ENCODE assay signal across 29 cellular contexts in genomic region chr9:130348881-130349280, GRCh38.
"Had no signal": no experiment of that assay in that cellular context is flagged by ENCODE, and none has a peak within 500 bp of the region (broad histone marks: within the 10 kb centered on the region; RNA-seq: fewer than 3 reads in every experiment).

No MANE protein-coding gene starts in this region.

- H3K27ac ChIP-seq: neural progenitor cell, neutrophil, pancreas, psoas muscle, right lobe of liver, sigmoid colon, suprapubic skin, testis, tibial nerve, upper lobe of left lung, vagina had no signal

- H3K9me3 ChIP-seq: neutrophil, pancreas, psoas muscle, right lobe of liver, sigmoid colon, suprapubic skin, testis, tibial nerve, upper lobe of left lung, vagina had no signal

- H3K27me3 Mint-ChIP-seq: naive B cell; natural killer cell treated with Interleukin-12 subunit alpha and Interleukin-12 subunit beta and Interleukin-15 and Interleukin-18, amount 100 ng/mL, for 72 hours; stimulated activated memory B cell treated with anti-CD40 and anti-IgM and Interleukin-4, amounts not matched to agents 10 μg/mL and 1 μg/mL and 100 μg/mL, for 72 hours; stimulated activated naive CD8-positive, alpha-beta T cell treated with anti-CD3 and anti-CD28 coated beads, Interleukin-15, amount 100 ng/mL, for 72 hours had no signal

- H3K4me1 ChIP-seq: pancreas, psoas muscle, right lobe of liver, sigmoid colon, testis, upper lobe of left lung, vagina had no signal

- DNase-seq: naive B cell; naive thymus-derived CD8-positive, alpha-beta T cell; nephron progenitor cell; nucleus accumbens; psoas muscle; right lobe of liver; sigmoid colon; small intestine; stimulated activated CD4-positive, alpha-beta T cell treated with anti-CD3 and anti-CD28 coated beads, Interleukin-12 subunit alpha, Interleukin-12 subunit beta, amount 100 ng/mL, for 4 hours; stimulated activated CD4-positive, alpha-beta T cell treated with anti-CD3 and anti-CD28 coated beads, Interleukin-1b, Interleukin-23, amount 100 ng/mL, for 48 hours; stimulated activated CD4-positive, alpha-beta T cell treated with anti-CD3 and anti-CD28 coated beads, Interleukin-4, amount 100 ng/mL, for 1 hour; stimulated activated CD4-positive, alpha-beta T cell treated with anti-CD3 and anti-CD28 coated beads, Interleukin-4, amount 100 ng/mL, for 4 hours; stimulated activated CD8-positive, alpha-beta memory T cell treated with anti-CD3 and anti-CD28 coated beads, Interleukin-4, amount 100 ng/mL, for 48 hours; stimulated activated naive CD4-positive, alpha-beta T cell; stimulated activated naive CD8-positive, alpha-beta T cell treated with anti-CD3 and anti-CD28 coated beads, Interleukin-15, amount 100 ng/mL, for 72 hours; stimulated activated naive CD8-positive, alpha-beta T cell treated with anti-CD3 and anti-CD28 coated beads, Interleukin-15, Interleukin-2, amounts not matched to agents 100 U/mL and 50 U/mL, for 24 hours; substantia nigra; testis; trophoblast cell had no signal

- H3K9me3 Mint-ChIP-seq: naive B cell; naive thymus-derived CD8-positive, alpha-beta T cell; natural killer cell treated with Interleukin-12 subunit alpha and Interleukin-12 subunit beta and Interleukin-15 and Interleukin-18, amount 100 ng/mL, for 72 hours; nephron progenitor cell; neural progenitor cell; stimulated activated memory B cell treated with anti-CD40 and anti-IgM and Interleukin-4, amounts not matched to agents 10 μg/mL and 1 μg/mL and 100 μg/mL, for 72 hours; stimulated activated naive CD8-positive, alpha-beta T cell treated with anti-CD3 and anti-CD28 coated beads, Interleukin-15, amount 100 ng/mL, for 72 hours had no signal

- H3K27ac Mint-ChIP-seq: natural killer cell treated with Interleukin-12 subunit alpha and Interleukin-12 subunit beta and Interleukin-15 and Interleukin-18, amount 100 ng/mL, for 72 hours; nephron progenitor cell; neural progenitor cell; stimulated activated memory B cell treated with anti-CD40 and anti-IgM and Interleukin-4, amounts not matched to agents 10 μg/mL and 1 μg/mL and 100 μg/mL, for 72 hours; stimulated activated naive CD8-positive, alpha-beta T cell treated with anti-CD3 and anti-CD28 coated beads, Interleukin-15, amount 100 ng/mL, for 72 hours had no signal

- H3K4me3 ChIP-seq: neural progenitor cell, pancreas, psoas muscle, right lobe of liver, sigmoid colon, suprapubic skin, testis, tibial nerve, upper lobe of left lung, vagina had no signal

- H3K36me3 Mint-ChIP-seq: naive B cell; naive thymus-derived CD8-positive, alpha-beta T cell; natural killer cell treated with Interleukin-12 subunit alpha and Interleukin-12 subunit beta and Interleukin-15 and Interleukin-18, amount 100 ng/mL, for 72 hours; neural progenitor cell; stimulated activated memory B cell treated with anti-CD40 and anti-IgM and Interleukin-4, amounts not matched to agents 10 μg/mL and 1 μg/mL and 100 μg/mL, for 72 hours had no signal

- H3K27me3 ChIP-seq: neural progenitor cell, neutrophil, pancreas, right lobe of liver, sigmoid colon, suprapubic skin, testis, upper lobe of left lung, vagina had no signal

- ATAC-seq: naive thymus-derived CD8-positive, alpha-beta T cell; natural killer cell treated with Interleukin-12 subunit alpha and Interleukin-12 subunit beta and Interleukin-15 and Interleukin-18, amount 100 ng/mL, for 72 hours; pancreas; psoas muscle; right cardiac atrium; right lobe of liver; stimulated activated memory B cell treated with anti-CD40 and anti-IgM and Interleukin-4, amounts not matched to agents 10 μg/mL and 1 μg/mL and 100 μg/mL, for 72 hours; stimulated activated naive CD8-positive, alpha-beta T cell treated with anti-CD3 and anti-CD28 coated beads, Interleukin-15, amount 100 ng/mL, for 72 hours; stimulated activated naive CD8-positive, alpha-beta T cell treated with anti-CD3 and anti-CD28 coated beads, Interleukin-15, Interleukin-2, amounts not matched to agents 100 U/mL and 50 U/mL, for 24 hours had no signal

- H3K36me3 ChIP-seq: neural progenitor cell, neutrophil, pancreas, right lobe of liver, suprapubic skin, tibial nerve, upper lobe of left lung, vagina had no signal

- H3K4me1 Mint-ChIP-seq: naive thymus-derived CD8-positive, alpha-beta T cell; stimulated activated naive CD8-positive, alpha-beta T cell treated with anti-CD3 and anti-CD28 coated beads, Interleukin-15, amount 100 ng/mL, for 72 hours had no signal

- H3K4me3 Mint-ChIP-seq: naive B cell; naive thymus-derived CD8-positive, alpha-beta T cell; natural killer cell treated with Interleukin-12 subunit alpha and Interleukin-12 subunit beta and Interleukin-15 and Interleukin-18, amount 100 ng/mL, for 72 hours; nephron progenitor cell; neural progenitor cell; stimulated activated memory B cell treated with anti-CD40 and anti-IgM and Interleukin-4, amounts not matched to agents 10 μg/mL and 1 μg/mL and 100 μg/mL, for 72 hours; stimulated activated naive CD8-positive, alpha-beta T cell treated with anti-CD3 and anti-CD28 coated beads, Interleukin-15, amount 100 ng/mL, for 72 hours had no signal
